Comparison of ENCODE assay signal across 12 cellular contexts in genomic region chr6:22448311-22448711, GRCh38.
DNase-seq lines count a peak whose midpoint lies in the region; ATAC-seq and TF ChIP-seq lines count a peak whose summit lies in the region.
"Had no signal": no experiment of that assay in that cellular context is flagged by ENCODE, and none has a peak within 500 bp of the region (broad histone marks: within the 10 kb centered on the region; RNA-seq: fewer than 3 reads in every experiment).

No MANE protein-coding gene starts in this region.

- H3K27ac Mint-ChIP-seq in MCF 10A (ENCODE audit: low read depth, unreplicated experiment): peak overlapping the region; percentile 36
- H3K27ac Mint-ChIP-seq: activated T-helper 1 cell treated with anti-CD3 and anti-CD28 coated beads, Interleukin-12 subunit alpha, Interleukin-12 subunit beta, Interleukin-2, Interleukin-4 antibody, amounts not matched to agents 30 ng/mL and 10 ng/mL and 1 ng/mL, durations not matched to agents 14 hours and 24 hours and 36 hours had no signal

- WGBS in mammary epithelial cell (ENCODE audit: low coverage, missing lambda C conversion rate): 95% methylated on average over 6 of the region's 6 CpGs
- WGBS in thyroid gland, 2 donors: 37 to 44% methylated on average over 6 of the region's 6 CpGs
- 78% methylated on average over 6 of the region's 6 CpGs for WGBS in SK-N-SH (ENCODE audit: low lambda C conversion rate)

- H4K20me1 ChIP-seq in mammary epithelial cell (ENCODE audit: insufficient read depth, low read length) (no peaks in the 10 kb centered on the region), SK-N-SH (ENCODE audit: insufficient read depth) (no peaks in the 10 kb centered on the region)

- H3K36me3 ChIP-seq in mammary epithelial cell (ENCODE audit: insufficient read depth, low read length): no peaks in the 10 kb centered on the region
- H3K36me3 ChIP-seq in kidney epithelial cell (ENCODE audit: control insufficient read depth, insufficient read depth, low read length): no peaks in the 10 kb centered on the region
- no peaks in the 10 kb centered on the region for H3K36me3 ChIP-seq in thyroid gland
- H3K36me3 ChIP-seq in SK-N-SH (replicated peaks in 1 of 2; ENCODE audit: control insufficient read depth in 1 of 2, insufficient read depth in 2 of 2, low read length in 1 of 2): no peaks in the 10 kb centered on the region

- no peaks in the 10 kb centered on the region for H3K9me3 Mint-ChIP-seq in MCF 10A (ENCODE audit: unreplicated experiment)
- H3K9me3 Mint-ChIP-seq: activated T-helper 1 cell treated with anti-CD3 and anti-CD28 coated beads, Interleukin-12 subunit alpha, Interleukin-12 subunit beta, Interleukin-2, Interleukin-4 antibody, amounts not matched to agents 30 ng/mL and 10 ng/mL and 1 ng/mL, durations not matched to agents 14 hours and 24 hours and 36 hours had no signal

- BruUV-seq in MCF 10A (replicated peaks; lab: Mats Ljungman, UMichigan) (no TSS peak), mammary epithelial cell (replicated peaks; lab: Mats Ljungman, UMichigan) (no TSS peak)

- no peak for DNase-seq in MCF 10A (ENCODE audit: unreplicated experiment)
- no peak for DNase-seq in mammary epithelial cell
- DNase-seq in brain pericyte (ENCODE audit: low read depth, low spot score): peak; percentile 50
- peak; percentile 81 for DNase-seq in kidney epithelial cell (ENCODE audit: low read depth)
- DNase-seq in thyroid gland: peak; percentile 12 to 44
- no peak for DNase-seq in SK-N-SH
- no peak for DNase-seq in mesenteric fat pad (ENCODE audit: low spot score)
- DNase-seq: effector memory CD4-positive, alpha-beta T cell; kidney; stimulated activated CD8-positive, alpha-beta memory T cell treated with anti-CD3 and anti-CD28 coated beads, Interleukin-4, amount 100 ng/mL, for 48 hours had no signal

- H3K4me1 ChIP-seq in mammary epithelial cell (ENCODE audit: insufficient read depth, low read length) (no peaks in the 10 kb centered on the region), thyroid gland (peaks cover 18 to 23% of the 10 kb centered on the region in 2 donors), SK-N-SH (ENCODE audit: control insufficient read depth in 1 of 2, insufficient read depth in 2 of 2, low read depth in 1 of 2, low read length in 1 of 2) (peaks cover 0 to 4% of the 10 kb centered on the region in 2 experiments; a peak in 2 of 4 replicates)

- H3K27me3 ChIP-seq in mammary epithelial cell (ENCODE audit: insufficient read depth, low read length) (no peaks in the 10 kb centered on the region), kidney epithelial cell (ENCODE audit: control insufficient read depth, insufficient read depth, low read length) (no peaks in the 10 kb centered on the region), thyroid gland (no peaks in the 10 kb centered on the region), SK-N-SH (ENCODE audit: insufficient read depth) (no peaks in the 10 kb centered on the region)

- no peak for TF ChIP-seq RAD21 in SK-N-SH (IDR thresholded peaks at IDR 0.05; ENCODE audit: low read length)

- dilution Hi-C loops in mammary epithelial cell (cut with HindIII; ENCODE audit: low sequenced_read_pairs): no loop called here

- CTCF ChIA-PET in MCF 10A (lab: Yijun Ruan, JAX): no interaction called here
- CTCF ChIA-PET in mammary epithelial cell (lab: Charles Lee; ENCODE audit: low non-redundant PET): no interaction called here
- CTCF ChIA-PET in SK-N-SH (lab: Yijun Ruan, JAX): no interaction called here

- no peak for TF ChIP-seq POLR2A in thyroid gland (IDR thresholded peaks at IDR 0.05)

- TF ChIP-seq CTCF in MCF 10A (IDR thresholded peaks at IDR 0.05; ENCODE audit: unreplicated experiment): no peak
- no peak for TF ChIP-seq CTCF in mammary epithelial cell (conservative IDR thresholded peaks at IDR 0.05 in 1 of 2, IDR thresholded peaks at IDR 0.05 in 1 of 2; ENCODE audit: extremely low read depth in 1 of 2, insufficient read depth in 1 of 2, low read depth in 1 of 2, low read length in 2 of 2)
- no peak for TF ChIP-seq CTCF in kidney epithelial cell (IDR thresholded peaks at IDR 0.05; ENCODE audit: insufficient read depth, low read length, poor library complexity, severe bottlenecking)
- TF ChIP-seq CTCF in thyroid gland (IDR thresholded peaks at IDR 0.05): no peak
- no peak for TF ChIP-seq CTCF in SK-N-SH (IDR thresholded peaks at IDR 0.05)

- no peaks in the 10 kb centered on the region for H3K79me2 ChIP-seq in mammary epithelial cell (ENCODE audit: insufficient read depth, low read length)
- no peaks in the 10 kb centered on the region for H3K79me2 ChIP-seq in SK-N-SH (ENCODE audit: insufficient read depth)

- H3K9me3 ChIP-seq in mammary epithelial cell (replicated peaks; ENCODE audit: insufficient read depth, low read length) (peaks cover 4% of the 10 kb centered on the region), thyroid gland (no peaks in the 10 kb centered on the region), SK-N-SH (no peaks in the 10 kb centered on the region)

- no peak overlapping the region for H3K4me3 Mint-ChIP-seq in MCF 10A (ENCODE audit: unreplicated experiment)
- H3K4me3 Mint-ChIP-seq: activated T-helper 1 cell treated with anti-CD3 and anti-CD28 coated beads, Interleukin-12 subunit alpha, Interleukin-12 subunit beta, Interleukin-2, Interleukin-4 antibody, amounts not matched to agents 30 ng/mL and 10 ng/mL and 1 ng/mL, durations not matched to agents 14 hours and 24 hours and 36 hours had no signal

- TF ChIP-seq EP300 in SK-N-SH (IDR thresholded peaks at IDR 0.05; ENCODE audit: borderline replicate concordance in 1 of 2, low read depth in 1 of 2, low read length in 1 of 2): no peak

- H3K9me2 ChIP-seq in SK-N-SH: no peaks in the 10 kb centered on the region

- intact Hi-C loops in MCF 10A (cut with micrococcal nuclease) (no loop called here), mammary epithelial cell (cut with micrococcal nuclease) (loop anchor here (10.0 kb wide), 1 partner anchor 854 kb away; the partner anchor contains the start of gene SOX4), thyroid gland (cut with DNase I) (no loop called here)

- peaks cover 4% of the 10 kb centered on the region for H3K4me1 Mint-ChIP-seq in MCF 10A (ENCODE audit: insufficient read depth, unreplicated experiment)

- H3K9ac ChIP-seq in mammary epithelial cell (ENCODE audit: insufficient read depth, low read length) (no peak overlapping the region), SK-N-SH (no peak overlapping the region)

- in situ Hi-C loops in mammary epithelial cell (cut with MboI; ENCODE audit: low sequenced_read_pairs in 2 of 2): no loop called here

- no peak overlapping the region for H3K4me2 ChIP-seq in mammary epithelial cell (ENCODE audit: insufficient read depth, low read depth, low read length)
- H3K4me2 ChIP-seq in SK-N-SH: no peak overlapping the region

- POLR2A ChIA-PET in MCF 10A (lab: Yijun Ruan, JAX) (interaction anchor here (0.7 kb wide), 1 partner anchor 46 kb away, joined by 3 read pairs; no protein-coding TSS in a partner anchor), SK-N-SH (lab: Yijun Ruan, JAX) (no interaction called here)

- no peaks in the 10 kb centered on the region for H3K27me3 Mint-ChIP-seq in MCF 10A (ENCODE audit: insufficient read depth, unreplicated experiment)

- no peak for ATAC-seq in HG03378 (IDR thresholded peaks at IDR 0.05; ENCODE audit: unreplicated experiment)

- no peak overlapping the region for H2AFZ ChIP-seq in mammary epithelial cell (ENCODE audit: low read depth, low read length)
- no peak overlapping the region for H2AFZ ChIP-seq in SK-N-SH (ENCODE audit: low read depth)

- H3K27ac ChIP-seq in mammary epithelial cell (ENCODE audit: insufficient read depth, low read depth, low read length) (no peak overlapping the region), thyroid gland (peak overlapping the region in 2 of 3 donors; percentile 42 to 60), SK-N-SH (ENCODE audit: low read depth in 2 of 2, low read length in 1 of 2) (no peak overlapping the region)

- H3K36me3 Mint-ChIP-seq in MCF 10A (ENCODE audit: insufficient read depth, unreplicated experiment): no peaks in the 10 kb centered on the region

- H3K4me3 ChIP-seq in mammary epithelial cell (replicated peaks in 1 of 3; ENCODE audit: insufficient read depth in 1 of 3, low read depth in 2 of 3, low read length in 3 of 3) (no peak overlapping the region), kidney epithelial cell (ENCODE audit: low read depth, low read length) (no peak overlapping the region), thyroid gland (replicated peaks in 1 of 3) (no peak overlapping the region), SK-N-SH (ENCODE audit: low read depth in 2 of 2, low read length in 1 of 2) (no peak overlapping the region)

- no peaks in the 10 kb centered on the region for H3F3A ChIP-seq in SK-N-SH (replicated peaks; ENCODE audit: insufficient read depth)

TF ChIP-seq in SK-N-SH, 30 proteins besides CTCF, POLR2A, EP300 and RAD21:
- TF ChIP-seq MXI1 (IDR thresholded peaks at IDR 0.05; ENCODE audit: low read depth, low read length) (no peak), YY1 (IDR thresholded peaks at IDR 0.05; ENCODE audit: low read depth) (no peak), FOSL2 (IDR thresholded peaks at IDR 0.05; ENCODE audit: borderline replicate concordance, low read depth) (no peak), FOXJ3 (CRISPR knock-in tag; IDR thresholded peaks at IDR 0.05) (no peak), RFX5 (IDR thresholded peaks at IDR 0.05; ENCODE audit: low read length) (no peak)

Comparison
In these comparisons a context has a peak if more than half of its experiments do, and no peak if none do; other contexts are left out.
1. DNase-seq: peak in brain pericyte (single experiment), kidney epithelial cell (single experiment) and thyroid gland (2 of 2); none in MCF 10A (single experiment), mammary epithelial cell (single experiment), SK-N-SH (single experiment) and mesenteric fat pad (single experiment).
2. H3K27ac ChIP-seq: peak in thyroid gland (2 of 3); none in mammary epithelial cell (single experiment) and SK-N-SH (0 of 2).